19 cellular contexts compared by ENCODE assay signal in the genomic region with DNA sequence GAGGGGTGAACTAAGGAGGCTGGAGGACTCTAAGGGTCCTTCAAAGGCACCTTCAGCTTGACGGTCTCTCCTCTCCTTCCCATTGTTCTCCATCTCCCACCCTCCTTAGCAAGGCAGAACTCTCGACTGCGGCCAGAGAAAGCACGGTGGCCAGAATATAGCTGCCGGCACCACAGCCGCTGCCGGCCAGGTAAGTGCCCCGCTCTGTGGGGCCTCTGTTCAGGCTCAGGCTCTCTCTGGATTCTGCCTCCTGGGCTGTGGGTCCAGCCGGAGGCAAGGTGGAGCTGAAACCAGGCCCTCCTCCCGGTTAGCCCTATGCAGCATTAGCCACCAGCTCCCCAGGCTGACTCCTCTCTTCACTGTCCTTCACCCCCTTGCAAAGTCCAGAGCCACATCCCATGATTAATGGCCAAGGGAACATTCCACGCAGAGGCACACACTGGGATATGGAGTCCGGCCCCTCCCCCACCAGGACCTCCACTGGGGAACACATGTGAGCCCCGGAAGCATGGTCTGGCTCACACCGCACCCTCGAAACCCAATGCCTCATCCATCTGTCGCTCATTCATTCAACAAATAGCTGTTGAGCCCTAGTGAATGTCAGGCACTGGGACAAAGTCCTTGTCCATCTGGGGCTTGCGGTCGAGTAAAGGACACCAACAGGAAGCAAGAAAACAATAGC. TPM values are rescaled to one million over a fixed set of nuclear protein-coding genes. Genes with fewer than 3 reads are reported as not detected.
DNase-seq lines count a peak whose midpoint lies in the region; ATAC-seq and TF ChIP-seq lines count a peak whose summit lies in the region.
"Had no signal": no experiment of that assay in that cellular context is flagged by ENCODE, and none has a peak within 500 bp of the region (broad histone marks: within the 10 kb centered on the region; RNA-seq: fewer than 3 reads in every experiment).

No MANE protein-coding gene starts in this region.

- no peak overlapping the region for H2AK9ac ChIP-seq in IMR-90 (replicated peaks; ENCODE audit: low read depth, low read length, poor library complexity)

- no peaks in the 10 kb centered on the region for H3K27me3 ChIP-seq in IMR-90 (ENCODE audit: control insufficient read depth, insufficient read depth, low read length)
- H3K27me3 ChIP-seq in breast epithelium: no peaks in the 10 kb centered on the region
- no peaks in the 10 kb centered on the region for H3K27me3 ChIP-seq in mesenchymal stem cell (ENCODE audit: control insufficient read depth in 1 of 2, insufficient read depth in 1 of 2, low read length in 2 of 2)

- no peak overlapping the region for H3K4me2 ChIP-seq in IMR-90 (ENCODE audit: low read depth, low read length)
- no peak overlapping the region for H3K4me2 ChIP-seq in mesenchymal stem cell (ENCODE audit: low read length, poor library complexity, severe bottlenecking)

- H3K14ac ChIP-seq in IMR-90 (replicated peaks; ENCODE audit: low read depth, low read length) (no peak overlapping the region), mesenchymal stem cell (ENCODE audit: low read length in 2 of 2) (no peak overlapping the region)

- no peak for TF ChIP-seq POLR2A in IMR-90 (IDR thresholded peaks at IDR 0.05; ENCODE audit: low read depth, low read length)
- no peak for TF ChIP-seq POLR2A in breast epithelium (IDR thresholded peaks at IDR 0.05)

- dilution Hi-C loops in IMR-90 (cut with HindIII; ENCODE audit: low sequenced_read_pairs, unreplicated experiment): no loop called here

- H4K8ac ChIP-seq in IMR-90 (ENCODE audit: low read depth in 2 of 2, low read length in 2 of 2) (no peak overlapping the region), mesenchymal stem cell (ENCODE audit: low read length) (no peak overlapping the region)

- no peak overlapping the region for H3K18ac ChIP-seq in IMR-90 (ENCODE audit: low read depth, low read length)
- H3K18ac ChIP-seq in mesenchymal stem cell (ENCODE audit: low read depth in 1 of 2, low read length in 2 of 2): peak overlapping the region in 1 of 2 experiments; percentile 30

- H3K4me1 ChIP-seq in IMR-90 (ENCODE audit: control insufficient read depth, insufficient read depth, low read length) (peaks cover 30% of the 10 kb centered on the region), breast epithelium (peaks cover 4 to 12% of the 10 kb centered on the region in 2 donors), mesenchymal stem cell (ENCODE audit: control insufficient read depth, insufficient read depth, low read depth, low read length) (peaks cover 49% of the 10 kb centered on the region)

- no peak for TF ChIP-seq RAD21 in IMR-90 (IDR thresholded peaks at IDR 0.05; ENCODE audit: low read length)

- peak; percentile 94 for DNase-seq in COLO668 (lab: John Stamatoyannopoulos, UW; ENCODE audit: unreplicated experiment)
- DNase-seq in IMR-90: no peak
- no peak for DNase-seq in breast epithelium (ENCODE audit: low spot score in 2 of 2)
- DNase-seq in mesenchymal stem cell: no peak
- no peak for DNase-seq in stimulated activated naive CD8-positive, alpha-beta T cell treated with anti-CD3 and anti-CD28 coated beads, Interleukin-15, Interleukin-2, amounts not matched to agents 100 U/mL and 50 U/mL, for 24 hours
- DNase-seq: Calu3; CD4-positive, CD25-positive, alpha-beta regulatory T cell; DND-41; GDM1; GOT3; NCI-H1417 treated with DMSO at 0.1 percent for 48 hours; NCI-H2081 treated with DMSO at 0.1 percent for 48 hours; NCI-H345; NCI-H748 treated with DMSO at 0.1 percent for 48 hours; PC-3 had no signal

- H2BK12ac ChIP-seq in mesenchymal stem cell (ENCODE audit: low read length in 2 of 2): peak overlapping the region in 1 of 2 experiments; percentile 11

- no peaks in the 10 kb centered on the region for H4K20me1 ChIP-seq in IMR-90 (ENCODE audit: insufficient read depth, low read length)

- H4K91ac ChIP-seq in IMR-90 (ENCODE audit: insufficient read depth, low read depth, low read length): peak overlapping the region; percentile 24; the same call in 1 of the 2 replicates
- peak overlapping the region; percentile 29 for H4K91ac ChIP-seq in mesenchymal stem cell (ENCODE audit: low read length)

- no TSS peak for BruUV-seq in IMR-90 (replicated peaks; lab: Mats Ljungman, UMichigan)

- H3K9me1 ChIP-seq in IMR-90 (ENCODE audit: insufficient read depth, low read length): peaks cover 49% of the 10 kb centered on the region

- no peaks in the 10 kb centered on the region for H3K36me3 ChIP-seq in IMR-90 (ENCODE audit: control insufficient read depth, insufficient read depth, low read length)
- H3K36me3 ChIP-seq in breast epithelium: no peaks in the 10 kb centered on the region
- peaks cover 37 to 55% of the 10 kb centered on the region in 2 experiments for H3K36me3 ChIP-seq in mesenchymal stem cell (ENCODE audit: control insufficient read depth in 1 of 2, insufficient read depth in 2 of 2, low read depth in 1 of 2, low read length in 2 of 2)

- H3K4me3 ChIP-seq in IMR-90 (ENCODE audit: insufficient read depth, low read depth, low read length): no peak overlapping the region
- no peak overlapping the region for H3K4me3 ChIP-seq in breast epithelium
- H3K4me3 ChIP-seq in mesenchymal stem cell (ENCODE audit: insufficient read depth in 1 of 2, low read depth in 1 of 2, low read length in 2 of 2): no peak overlapping the region

- peaks cover 17 to 94% of the 10 kb centered on the region in 2 experiments for H3K79me1 ChIP-seq in IMR-90 (ENCODE audit: low read depth in 1 of 2, low read length in 2 of 2)
- peaks cover 1% of the 10 kb centered on the region for H3K79me1 ChIP-seq in mesenchymal stem cell (replicated peaks; ENCODE audit: low read length, poor library complexity, severe bottlenecking)

- no peak overlapping the region for H3K56ac ChIP-seq in IMR-90 (ENCODE audit: extremely low read depth, insufficient read depth, low read length)

- H2BK5ac ChIP-seq in IMR-90 (ENCODE audit: low read depth, low read length, poor library complexity, severe bottlenecking) (no peak overlapping the region), mesenchymal stem cell (ENCODE audit: low read depth, low read length, poor library complexity, severe bottlenecking) (no peak overlapping the region)

- no peak overlapping the region for H4K5ac ChIP-seq in IMR-90 (ENCODE audit: low read depth, low read length)

- ATAC-seq in IMR-90 (ENCODE audit: low read depth): no peak
- ATAC-seq in GM18907 (IDR thresholded peaks at IDR 0.05; ENCODE audit: unreplicated experiment): no peak
- no peak for ATAC-seq in stimulated activated naive CD8-positive, alpha-beta T cell treated with anti-CD3 and anti-CD28 coated beads, Interleukin-15, Interleukin-2, amounts not matched to agents 100 U/mL and 50 U/mL, for 24 hours
- no peak for ATAC-seq in GM18511 (IDR thresholded peaks at IDR 0.05; ENCODE audit: unreplicated experiment)
- ATAC-seq: PC-3, Right ventricle myocardium inferior, SK-N-SH treated with all-trans-retinoic acid at 6 μM for 48 hours had no signal

- H3K9ac ChIP-seq in IMR-90 (ENCODE audit: low read depth, low read length): no peak overlapping the region
- no peak overlapping the region for H3K9ac ChIP-seq in mesenchymal stem cell (ENCODE audit: low read length)

- peak overlapping the region; percentile 81 for H2AK5ac ChIP-seq in IMR-90 (ENCODE audit: low read depth, low read length)
- H2AK5ac ChIP-seq in mesenchymal stem cell (ENCODE audit: low read length, severe bottlenecking): peak overlapping the region; percentile 4

- H2BK15ac ChIP-seq in IMR-90 (ENCODE audit: low read depth, low read length) (no peak overlapping the region), mesenchymal stem cell (ENCODE audit: low read depth, poor library complexity, severe bottlenecking) (peak overlapping the region; percentile 20)

- H2AFZ ChIP-seq in IMR-90 (replicated peaks; ENCODE audit: low read length, poor library complexity): peak overlapping the region; percentile 26
- H2AFZ ChIP-seq in mesenchymal stem cell (ENCODE audit: low read depth, low read length): no peak overlapping the region

- H2BK120ac ChIP-seq in IMR-90 (ENCODE audit: low read depth, low read length): peak overlapping the region; percentile 0; the same call in 1 of the 2 replicates
- no peak overlapping the region for H2BK120ac ChIP-seq in mesenchymal stem cell (ENCODE audit: low read depth, low read length)

- H3K9me3 ChIP-seq in IMR-90 (ENCODE audit: control insufficient read depth, insufficient read depth, low read length) (no peaks in the 10 kb centered on the region), breast epithelium (no peaks in the 10 kb centered on the region), mesenchymal stem cell (ENCODE audit: control insufficient read depth, low read length) (no peaks in the 10 kb centered on the region)

- TF ChIP-seq CTCF in IMR-90 (conservative IDR thresholded peaks at IDR 0.05; ENCODE audit: low read depth, low read length) (no peak), breast epithelium (IDR thresholded peaks at IDR 0.05) (no peak)

- in situ Hi-C loops in IMR-90 (cut with MboI; ENCODE audit: low sequenced_read_pairs): no loop called here

- POLR2A ChIA-PET in IMR-90 (lab: Charles Lee; ENCODE audit: unreplicated experiment): no interaction called here

- H2BK20ac ChIP-seq in IMR-90 (ENCODE audit: low read depth, low read length): peak overlapping the region; percentile 27; the same call in 1 of the 2 replicates

- CTCF ChIA-PET in IMR-90 (lab: Yijun Ruan, JAX): interaction anchor here (0.6 kb wide), 2 partner anchors 228 to 954 kb away, joined by 3 read pairs; no protein-coding TSS in a partner anchor

- peak overlapping the region; percentile 21 for H3K4ac ChIP-seq in IMR-90 (ENCODE audit: low read depth, low read length)
- H3K4ac ChIP-seq in mesenchymal stem cell (ENCODE audit: low read depth in 1 of 2, low read length in 2 of 2): peak overlapping the region in 1 of 2 experiments; percentile 24

- 90% methylated on average over 5 of the region's 18 CpGs; no CpG with 5 or more reads in 1 of the 2 experiments for WGBS in IMR-90 (ENCODE audit: extremely low coverage in 2 of 2, insufficient read length in 1 of 2), 2 experiments
- WGBS in mesenchymal stem cell: 87% methylated on average over 18 of the region's 18 CpGs

- H3K27ac ChIP-seq in IMR-90 (ENCODE audit: insufficient read depth, low read length): no peak overlapping the region
- H3K27ac ChIP-seq in breast epithelium: peak overlapping the region; percentile 31 to 80
- no peak overlapping the region for H3K27ac ChIP-seq in mesenchymal stem cell (ENCODE audit: low read length, poor library complexity, severe bottlenecking)

- no peak overlapping the region for H3K23ac ChIP-seq in IMR-90 (ENCODE audit: low read depth, low read length)
- no peak overlapping the region for H3K23ac ChIP-seq in mesenchymal stem cell (ENCODE audit: low read length in 2 of 2)

- intact Hi-C loops in IMR-90 (cut with micrococcal nuclease): no loop called here
- intact Hi-C loops in breast epithelium (cut with DNase I; ENCODE audit: low total_unique reads): no loop called here

TF ChIP-seq in IMR-90, 13 proteins besides CTCF, POLR2A, EP300 and RAD21 (continues in another document):
- TF ChIP-seq RCOR1 (IDR thresholded peaks at IDR 0.05; ENCODE audit: insufficient replicate concordance, low read length): no peak

RNA-seq across cellular contexts. Expression of gene LTBP2, which starts 25.2 kb away (rescaled TPM):
- total RNA-seq in IMR-90 (2012; rRNA removed) (23.8 and 26.7 TPM in 2 replicates), breast epithelium (10 to 100 TPM; 34.7 to 91.1 (median 79.0) TPM)
- 79.3 and 81.8 TPM in 2 replicates for polyA plus RNA-seq in IMR-90 (2012; rRNA removed)
- polyA plus RNA-seq in IMR-90 (2012; cell fraction: cytosol; rRNA removed): 49.1 and 65.1 TPM in 2 replicates
- 57.1 and 111 TPM in 2 replicates for polyA plus RNA-seq in IMR-90 (2012; cell fraction: nucleus; rRNA removed; ENCODE audit: low replicate concordance)
- 16.6 TPM for polyA plus RNA-seq in mesenchymal stem cell (2013, experiment 1 of 2)
- 16.0 TPM for polyA plus RNA-seq in mesenchymal stem cell (2013, experiment 2 of 2)

Comparison
In these comparisons a context has a peak if more than half of its experiments do, and no peak if none do; other contexts are left out.
1. H3K27ac ChIP-seq: peak in breast epithelium (2 of 2); none in IMR-90 (single experiment) and mesenchymal stem cell (single experiment).